2 cellular contexts compared by ENCODE assay signal in genomic region chrX:153952373-153953026, GRCh38.
TF ChIP-seq lines count a peak whose summit lies in the region.

No MANE protein-coding gene starts in this region.

TF ChIP-seq in GM12878, 131 proteins besides CTCF, POLR2A, EP300 and RAD21 (continues in another document):
- no peak for TF ChIP-seq SPI1 (IDR thresholded peaks at IDR 0.05; ENCODE audit: borderline replicate concordance, insufficient read depth, low read depth, low read length)
- TF ChIP-seq IKZF1 (conservative IDR thresholded peaks at IDR 0.05): no peak
- TF ChIP-seq SRF (IDR thresholded peaks at IDR 0.05; ENCODE audit: low read depth in 2 of 2, low read length in 2 of 2): no peak
- no peak for TF ChIP-seq NFYA (IDR thresholded peaks at IDR 0.05; ENCODE audit: borderline replicate concordance, low read depth, low read length)
- no peak for TF ChIP-seq ZBTB33 (IDR thresholded peaks at IDR 0.05)
- TF ChIP-seq CBFB (IDR thresholded peaks at IDR 0.05; ENCODE audit: low read depth): no peak
- TF ChIP-seq ASH2L (IDR thresholded peaks at IDR 0.05; ENCODE audit: borderline replicate concordance, low read depth): no peak
- TF ChIP-seq CUX1 (IDR thresholded peaks at IDR 0.05; ENCODE audit: insufficient replicate concordance, low read depth, low read length): no peak
- TF ChIP-seq BCLAF1 (IDR thresholded peaks at IDR 0.05): no peak
- TF ChIP-seq SP1 (IDR thresholded peaks at IDR 0.05; ENCODE audit: low read depth, low read length): no peak
- TF ChIP-seq PAX8 (IDR thresholded peaks at IDR 0.05): no peak
- no peak for TF ChIP-seq NBN (IDR thresholded peaks at IDR 0.05)
- no peak for TF ChIP-seq RELB (IDR thresholded peaks at IDR 0.05; ENCODE audit: low read depth)
- TF ChIP-seq SUPT20H (IDR thresholded peaks at IDR 0.05; ENCODE audit: borderline replicate concordance, control insufficient read depth, low read depth, low read length): no peak

TF ChIP-seq in HEK293T, 16 proteins besides CTCF, POLR2A, EP300 and RAD21:
- no peak for TF ChIP-seq NFRKB (IDR thresholded peaks at IDR 0.05)
- TF ChIP-seq FOXA1 (IDR thresholded peaks at IDR 0.05): no peak
- TF ChIP-seq ELF4 (IDR thresholded peaks at IDR 0.05): no peak
- no peak for TF ChIP-seq FOXM1 (IDR thresholded peaks at IDR 0.05; ENCODE audit: borderline replicate concordance)
